Comparison of ENCODE assay signal across 1 cellular context in the genomic region with DNA sequence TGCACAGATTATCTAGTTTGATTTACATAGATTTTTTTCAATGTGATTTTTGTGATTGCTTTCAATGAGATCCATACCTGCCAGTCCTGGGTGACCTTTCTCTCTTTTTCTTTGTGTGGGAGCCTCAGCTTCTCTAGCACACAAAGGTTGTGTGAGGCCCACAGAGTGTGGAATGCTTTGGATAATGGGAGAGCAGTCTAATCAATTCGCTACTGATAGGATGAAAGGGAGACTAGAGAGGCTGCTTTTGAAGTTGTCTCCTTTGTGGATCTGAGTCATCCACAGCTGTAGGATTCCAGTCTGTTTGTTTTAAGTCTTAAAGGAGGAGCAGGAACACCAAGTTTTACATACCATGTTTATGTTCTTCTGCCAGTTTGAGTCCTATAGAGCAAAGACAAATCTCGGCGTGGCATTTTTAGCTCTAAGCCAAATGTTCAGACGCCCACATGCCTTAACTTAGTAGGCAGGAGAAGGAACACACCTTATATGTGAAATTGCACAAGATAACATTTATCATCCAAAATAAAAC.
TF ChIP-seq lines count a peak whose summit lies in the region.

No MANE protein-coding gene starts in this region.

TF ChIP-seq in HCT116, 20 proteins besides CTCF, POLR2A, EP300 and RAD21 (continued from another document):
- TF ChIP-seq, protein P1, sequence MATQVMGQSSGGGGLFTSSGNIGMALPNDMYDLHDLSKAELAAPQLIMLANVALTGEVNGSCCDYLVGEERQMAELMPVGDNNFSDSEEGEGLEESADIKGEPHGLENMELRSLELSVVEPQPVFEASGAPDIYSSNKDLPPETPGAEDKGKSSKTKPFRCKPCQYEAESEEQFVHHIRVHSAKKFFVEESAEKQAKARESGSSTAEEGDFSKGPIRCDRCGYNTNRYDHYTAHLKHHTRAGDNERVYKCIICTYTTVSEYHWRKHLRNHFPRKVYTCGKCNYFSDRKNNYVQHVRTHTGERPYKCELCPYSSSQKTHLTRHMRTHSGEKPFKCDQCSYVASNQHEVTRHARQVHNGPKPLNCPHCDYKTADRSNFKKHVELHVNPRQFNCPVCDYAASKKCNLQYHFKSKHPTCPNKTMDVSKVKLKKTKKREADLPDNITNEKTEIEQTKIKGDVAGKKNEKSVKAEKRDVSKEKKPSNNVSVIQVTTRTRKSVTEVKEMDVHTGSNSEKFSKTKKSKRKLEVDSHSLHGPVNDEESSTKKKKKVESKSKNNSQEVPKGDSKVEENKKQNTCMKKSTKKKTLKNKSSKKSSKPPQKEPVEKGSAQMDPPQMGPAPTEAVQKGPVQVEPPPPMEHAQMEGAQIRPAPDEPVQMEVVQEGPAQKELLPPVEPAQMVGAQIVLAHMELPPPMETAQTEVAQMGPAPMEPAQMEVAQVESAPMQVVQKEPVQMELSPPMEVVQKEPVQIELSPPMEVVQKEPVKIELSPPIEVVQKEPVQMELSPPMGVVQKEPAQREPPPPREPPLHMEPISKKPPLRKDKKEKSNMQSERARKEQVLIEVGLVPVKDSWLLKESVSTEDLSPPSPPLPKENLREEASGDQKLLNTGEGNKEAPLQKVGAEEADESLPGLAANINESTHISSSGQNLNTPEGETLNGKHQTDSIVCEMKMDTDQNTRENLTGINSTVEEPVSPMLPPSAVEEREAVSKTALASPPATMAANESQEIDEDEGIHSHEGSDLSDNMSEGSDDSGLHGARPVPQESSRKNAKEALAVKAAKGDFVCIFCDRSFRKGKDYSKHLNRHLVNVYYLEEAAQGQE (IDR thresholded peaks at IDR 0.05; ENCODE audit: low read depth) = no peak
- TF ChIP-seq EZH2phosphoT487 (IDR thresholded peaks at IDR 0.05; ENCODE audit: borderline replicate concordance) (no peak), SIN3A (IDR thresholded peaks at IDR 0.05; ENCODE audit: low read depth) (peak; percentile 90), POLR2AphosphoS5 (IDR thresholded peaks at IDR 0.05; ENCODE audit: low read depth, low read length) (peak; percentile 61), ELF1 (IDR thresholded peaks at IDR 0.05; ENCODE audit: borderline replicate concordance, low read depth) (no peak; the same call in 1 of the 2 replicates), YY1 (IDR thresholded peaks at IDR 0.05; ENCODE audit: extremely low read depth, insufficient replicate concordance, low read depth, low read length) (peak; percentile 63), CEBPB (IDR thresholded peaks at IDR 0.05; ENCODE audit: low read depth) (peak; percentile 83), EZH2 (IDR thresholded peaks at IDR 0.05) (no peak), SP1 (IDR thresholded peaks at IDR 0.05; ENCODE audit: low read depth) (peak; percentile 95), CBX3 (IDR thresholded peaks at IDR 0.05; ENCODE audit: low read depth) (peak; percentile 86), FOSL1 (IDR thresholded peaks at IDR 0.05; ENCODE audit: low read depth) (peak; percentile 89), JUND (IDR thresholded peaks at IDR 0.05) (peak; percentile 98), ZFX (IDR thresholded peaks at IDR 0.05) (no peak)
- TF ChIP-seq, protein P2, sequence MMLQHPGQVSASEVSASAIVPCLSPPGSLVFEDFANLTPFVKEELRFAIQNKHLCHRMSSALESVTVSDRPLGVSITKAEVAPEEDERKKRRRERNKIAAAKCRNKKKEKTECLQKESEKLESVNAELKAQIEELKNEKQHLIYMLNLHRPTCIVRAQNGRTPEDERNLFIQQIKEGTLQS (IDR thresholded peaks at IDR 0.05) = peak; percentile 82
- TF ChIP-seq, protein P3, sequence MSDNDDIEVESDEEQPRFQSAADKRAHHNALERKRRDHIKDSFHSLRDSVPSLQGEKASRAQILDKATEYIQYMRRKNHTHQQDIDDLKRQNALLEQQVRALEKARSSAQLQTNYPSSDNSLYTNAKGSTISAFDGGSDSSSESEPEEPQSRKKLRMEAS (IDR thresholded peaks at IDR 0.05) = peak; percentile 69; the same call in 1 of the 2 replicates
TF ChIP-seq in HCT116: peak in this region for 14.
